ENCODE assay signal across 23 cellular contexts in the genomic region with DNA sequence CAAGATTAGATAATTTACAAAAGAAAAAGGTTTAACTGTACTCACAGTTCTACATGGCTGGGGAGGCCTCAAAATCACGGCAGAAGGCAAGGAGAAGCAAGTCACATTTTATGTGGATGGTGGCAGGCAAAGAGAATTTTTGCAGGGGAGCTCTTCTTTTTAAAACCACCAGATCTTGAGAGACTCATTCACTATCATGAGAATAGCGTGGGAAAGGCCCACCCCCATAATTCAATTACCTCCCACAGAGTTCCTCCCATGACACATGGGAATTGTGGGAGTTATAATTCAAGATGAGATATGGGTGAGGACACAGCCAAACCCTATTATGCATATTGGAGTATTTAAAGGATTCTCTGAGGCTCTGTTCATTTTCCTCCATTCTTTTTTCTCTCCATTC.
"Had no signal": no experiment of that assay in that cellular context is flagged by ENCODE, and none has a peak within 500 bp of the region (broad histone marks: within the 10 kb centered on the region; RNA-seq: fewer than 3 reads in every experiment).

No MANE protein-coding gene starts in this region.

- H3K27me3 Mint-ChIP-seq: dendritic cell treated with granulocyte-macrophage colony-stimulating factor and Interleukin-4, amounts not matched to agents 40 ng/mL and 50 ng/mL, for 4 days; effector memory CD8-positive, alpha-beta T cell had no signal

- H3K36me3 ChIP-seq: colonic mucosa, esophagus muscularis mucosa, esophagus squamous epithelium, gastrocnemius medialis, gastroesophageal sphincter, heart left ventricle, heart right ventricle had no signal

- H3K9me3 ChIP-seq: colonic mucosa, esophagus squamous epithelium, gastrocnemius medialis, gastroesophageal sphincter had no signal

- H3K4me3 Mint-ChIP-seq: dendritic cell treated with granulocyte-macrophage colony-stimulating factor and Interleukin-4, amounts not matched to agents 40 ng/mL and 50 ng/mL, for 4 days; effector memory CD8-positive, alpha-beta T cell; endodermal cell had no signal

- H3K27ac Mint-ChIP-seq: dendritic cell treated with granulocyte-macrophage colony-stimulating factor and Interleukin-4, amounts not matched to agents 40 ng/mL and 50 ng/mL, for 4 days; effector memory CD8-positive, alpha-beta T cell; endodermal cell had no signal

- H3K4me1 ChIP-seq: colonic mucosa, esophagus muscularis mucosa, esophagus squamous epithelium, foreskin keratinocyte, gastrocnemius medialis, gastroesophageal sphincter, heart left ventricle, heart right ventricle had no signal

- ATAC-seq: effector memory CD8-positive, alpha-beta T cell; esophagus mucosa; foreskin keratinocyte; gastrocnemius medialis; gastroesophageal sphincter; heart left ventricle; heart right ventricle had no signal

- H3K27me3 ChIP-seq: colonic mucosa, dorsolateral prefrontal cortex, esophagus muscularis mucosa, esophagus squamous epithelium, foreskin keratinocyte, gastrocnemius medialis, gastroesophageal sphincter, heart left ventricle, heart right ventricle had no signal

- H3K4me3 ChIP-seq: colonic mucosa, coronary artery, dorsolateral prefrontal cortex, esophagus muscularis mucosa, esophagus squamous epithelium, gastrocnemius medialis, gastroesophageal sphincter, heart left ventricle, heart right ventricle had no signal

- DNase-seq: colonic mucosa; cortex of kidney; dermis blood vessel endothelial cell; dorsolateral prefrontal cortex; effector CD4-positive, alpha-beta T cell; effector CD8-positive, alpha-beta T cell; effector memory CD4-positive, alpha-beta T cell; effector memory CD8-positive, alpha-beta T cell; endodermal cell; erythroblast; esophagus squamous epithelium; foreskin fibroblast; foreskin keratinocyte; foreskin melanocyte; gastrocnemius medialis; glutamatergic neuron; heart left ventricle; heart right ventricle had no signal
